Comparison of ENCODE assay signal across 16 cellular contexts in the genomic region with DNA sequence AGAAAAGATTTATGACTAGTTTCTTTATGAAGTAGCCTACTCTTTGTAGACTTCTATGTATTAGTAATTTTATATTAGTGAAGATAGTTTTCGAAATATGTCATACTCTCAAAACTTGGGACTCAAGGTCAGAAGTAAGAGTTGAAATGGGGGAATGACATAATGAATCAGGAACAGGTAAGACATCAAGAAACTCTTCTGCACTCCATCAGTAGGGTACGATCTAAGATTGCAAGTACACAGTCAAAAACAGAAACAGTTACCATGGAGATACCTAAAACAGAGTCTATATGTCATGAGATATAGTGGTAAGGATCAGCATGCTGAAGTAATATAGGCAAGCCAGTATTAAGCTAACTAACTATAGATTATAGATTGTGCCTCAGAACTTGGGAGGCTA.
DNase-seq lines count a peak whose midpoint lies in the region; ATAC-seq and TF ChIP-seq lines count a peak whose summit lies in the region.
"Had no signal": no experiment of that assay in that cellular context is flagged by ENCODE, and none has a peak within 500 bp of the region (broad histone marks: within the 10 kb centered on the region; RNA-seq: fewer than 3 reads in every experiment).

No MANE protein-coding gene starts in this region.

- H3K4me1 Mint-ChIP-seq in effector memory CD8-positive, alpha-beta T cell (ENCODE audit: low read depth in 2 of 2), result peaks cover 0 to 6% of the 10 kb centered on the region in 2 donors

- TF ChIP-seq POLR2A in adrenal gland (IDR thresholded peaks at IDR 0.05), result no peak

- intact Hi-C loops in tibial artery (cut with DNase I; ENCODE audit: low total_unique reads) (no loop called here), adrenal gland (cut with DNase I) (no loop called here)

- in situ Hi-C loops in G401 (cut with HindIII; ENCODE audit: low sequenced_read_pairs), result no loop called here

- 88 to 99% (median 95%) methylated on average over 2 of the region's 2 CpGs for WGBS in adrenal gland, 4 donors

- H3K4me1 ChIP-seq in tibial artery (no peaks in the 10 kb centered on the region), adrenal gland (replicated peaks in 1 of 2) (no peaks in the 10 kb centered on the region)
- H3K4me1 ChIP-seq: heart right ventricle had no signal

- DNase-seq in effector memory CD8-positive, alpha-beta T cell, result no peak
- DNase-seq in G401 (ENCODE audit: low spot score) (no peak), tibial artery (no peak), adrenal gland (no peak)
- DNase-seq: activated CD4-positive, alpha-beta T cell treated with anti-CD3 and anti-CD28 coated beads for 48 hours; activated T-cell treated with anti-CD3 and anti-CD28 coated beads, Interleukin-2, amount 50 U/mL, for 24 hours; DMS 273 treated with DMSO at 0.1 percent for 48 hours; heart right ventricle; NCI-H345; SHP77; T1000 had no signal

- TF ChIP-seq CTCF in tibial artery (IDR thresholded peaks at IDR 0.05) (no peak), adrenal gland (IDR thresholded peaks at IDR 0.05) (no peak)

- no peak overlapping the region for H3K4me3 Mint-ChIP-seq in effector memory CD8-positive, alpha-beta T cell
- H3K4me3 Mint-ChIP-seq: activated T-cell treated with anti-CD3 and anti-CD28 coated beads, Interleukin-2, amount 50 U/mL, for 24 hours; IgD-negative memory B cell had no signal

- H3K27ac ChIP-seq in tibial artery (no peak overlapping the region), adrenal gland (no peak overlapping the region)
- H3K27ac ChIP-seq: heart right ventricle had no signal

- H3K27me3 ChIP-seq in tibial artery (no peaks in the 10 kb centered on the region), adrenal gland (no peaks in the 10 kb centered on the region)
- H3K27me3 ChIP-seq: heart right ventricle had no signal

- H3K27ac Mint-ChIP-seq in effector memory CD8-positive, alpha-beta T cell, result no peak overlapping the region
- H3K27ac Mint-ChIP-seq: activated T-cell treated with anti-CD3 and anti-CD28 coated beads, Interleukin-2, amount 50 U/mL, for 24 hours had no signal

- no peaks in the 10 kb centered on the region for H3K9me3 Mint-ChIP-seq in effector memory CD8-positive, alpha-beta T cell

- ATAC-seq in GM18499 (IDR thresholded peaks at IDR 0.05; ENCODE audit: insufficient read depth, unreplicated experiment) (peak; percentile 96), GM19452 (IDR thresholded peaks at IDR 0.05; ENCODE audit: unreplicated experiment) (peak; percentile 69), HG02870 (IDR thresholded peaks at IDR 0.05; ENCODE audit: unreplicated experiment) (peak; percentile 87), HG03469 (IDR thresholded peaks at IDR 0.05; ENCODE audit: unreplicated experiment) (peak; percentile 90)
- no peak for ATAC-seq in effector memory CD8-positive, alpha-beta T cell (replicated peaks)
- ATAC-seq: heart right ventricle had no signal

- H3K36me3 ChIP-seq in tibial artery (no peaks in the 10 kb centered on the region), adrenal gland (replicated peaks in 1 of 2) (no peaks in the 10 kb centered on the region)
- H3K36me3 ChIP-seq: heart right ventricle had no signal

- H3K9me3 ChIP-seq in tibial artery, result no peaks in the 10 kb centered on the region
- H3K9me3 ChIP-seq in adrenal gland (replicated peaks in 1 of 3), result no peaks in the 10 kb centered on the region
- H3K9me3 ChIP-seq: heart right ventricle had no signal

- H3K4me3 ChIP-seq in tibial artery (no peak overlapping the region), adrenal gland (no peak overlapping the region)
- H3K4me3 ChIP-seq: heart right ventricle had no signal

- H3K27me3 Mint-ChIP-seq in effector memory CD8-positive, alpha-beta T cell, result no peaks in the 10 kb centered on the region
- H3K27me3 Mint-ChIP-seq: activated T-cell treated with anti-CD3 and anti-CD28 coated beads, Interleukin-2, amount 50 U/mL, for 24 hours; IgD-negative memory B cell had no signal

- H3K36me3 Mint-ChIP-seq in effector memory CD8-positive, alpha-beta T cell (ENCODE audit: insufficient read depth), result no peaks in the 10 kb centered on the region
